Comparison of ENCODE assay signal across 1 cellular context in genomic region chr6:139242457-139243240, GRCh38.
TF ChIP-seq lines count a peak whose summit lies in the region.

No MANE protein-coding gene starts in this region.

TF ChIP-seq in H1, 55 proteins besides CTCF, POLR2A, EP300 and RAD21 (continued from another document):
- TF ChIP-seq, protein P1, sequence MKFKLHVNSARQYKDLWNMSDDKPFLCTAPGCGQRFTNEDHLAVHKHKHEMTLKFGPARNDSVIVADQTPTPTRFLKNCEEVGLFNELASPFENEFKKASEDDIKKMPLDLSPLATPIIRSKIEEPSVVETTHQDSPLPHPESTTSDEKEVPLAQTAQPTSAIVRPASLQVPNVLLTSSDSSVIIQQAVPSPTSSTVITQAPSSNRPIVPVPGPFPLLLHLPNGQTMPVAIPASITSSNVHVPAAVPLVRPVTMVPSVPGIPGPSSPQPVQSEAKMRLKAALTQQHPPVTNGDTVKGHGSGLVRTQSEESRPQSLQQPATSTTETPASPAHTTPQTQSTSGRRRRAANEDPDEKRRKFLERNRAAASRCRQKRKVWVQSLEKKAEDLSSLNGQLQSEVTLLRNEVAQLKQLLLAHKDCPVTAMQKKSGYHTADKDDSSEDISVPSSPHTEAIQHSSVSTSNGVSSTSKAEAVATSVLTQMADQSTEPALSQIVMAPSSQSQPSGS (IDR thresholded peaks at IDR 0.05; ENCODE audit: low read length) = no peak
- TF ChIP-seq CTBP2 (IDR thresholded peaks at IDR 0.05; ENCODE audit: borderline replicate concordance, insufficient read depth, insufficient read length, low read length) (no peak), EGR1 (IDR thresholded peaks at IDR 0.05; ENCODE audit: borderline replicate concordance, low read depth, low read length) (no peak), SUZ12 (IDR thresholded peaks at IDR 0.05; ENCODE audit: low read length) (no peak), CHD7 (IDR thresholded peaks at IDR 0.05; ENCODE audit: insufficient replicate concordance, low read length) (no peak), RBBP5 (IDR thresholded peaks at IDR 0.05; ENCODE audit: borderline replicate concordance, low read depth, low read length) (no peak), SP4 (IDR thresholded peaks at IDR 0.05; ENCODE audit: low read length) (no peak), CHD1 (IDR thresholded peaks at IDR 0.05; ENCODE audit: low read depth, low read length) (no peak), TBP (IDR thresholded peaks at IDR 0.05; ENCODE audit: low read depth, low read length) (no peak)
- TF ChIP-seq, protein P2, sequence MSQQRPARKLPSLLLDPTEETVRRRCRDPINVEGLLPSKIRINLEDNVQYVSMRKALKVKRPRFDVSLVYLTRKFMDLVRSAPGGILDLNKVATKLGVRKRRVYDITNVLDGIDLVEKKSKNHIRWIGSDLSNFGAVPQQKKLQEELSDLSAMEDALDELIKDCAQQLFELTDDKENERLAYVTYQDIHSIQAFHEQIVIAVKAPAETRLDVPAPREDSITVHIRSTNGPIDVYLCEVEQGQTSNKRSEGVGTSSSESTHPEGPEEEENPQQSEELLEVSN (IDR thresholded peaks at IDR 0.05) = peak; percentile 54
TF ChIP-seq in H1: peak in this region for 2.
